ENCODE assay signal across 8 cellular contexts in genomic region chr1:7960867-7961198, GRCh38. TPM values are rescaled to one million over a fixed set of nuclear protein-coding genes. Genes with fewer than 3 reads are reported as not detected.
DNase-seq lines count a peak whose midpoint lies in the region; ATAC-seq and TF ChIP-seq lines count a peak whose summit lies in the region.

No MANE protein-coding gene starts in this region.

- H3K27ac ChIP-seq in KOPT-K1 (ENCODE audit: low read depth, low read length, poor library complexity, severe bottlenecking) (peak overlapping the region; percentile 78), coronary artery (peak overlapping the region; percentile 91 to 98)

- peaks cover 0 to 2% (median 0%) of the 10 kb centered on the region in 5 donors for H3K27me3 Mint-ChIP-seq in naive thymus-derived CD8-positive, alpha-beta T cell

- DNase-seq in AG10803 (ENCODE audit: low read depth) (no peak), coronary artery (ENCODE audit: low spot score) (no peak), NCI-H2107 (lab: John Stamatoyannopoulos, UW) (no peak), iPS-NIHi7 (ENCODE audit: extremely low spot score) (no peak), NCI-H1694 treated with DMSO at 0.1 percent for 48 hours (lab: John Stamatoyannopoulos, UW) (no peak)
- DNase-seq in naive thymus-derived CD8-positive, alpha-beta T cell, result no peak
- DNase-seq in stimulated activated naive CD4-positive, alpha-beta T cell treated with Interleukin-2 at 50 U/mL for 16 hours (lab: John Stamatoyannopoulos, UW), result no peak

- ATAC-seq in naive thymus-derived CD8-positive, alpha-beta T cell, result peak in 1 of 2 donors; percentile 44

- no peaks in the 10 kb centered on the region for H3K9me3 Mint-ChIP-seq in naive thymus-derived CD8-positive, alpha-beta T cell

- H3K9me3 ChIP-seq in KOPT-K1 (ENCODE audit: insufficient read depth, low read length, poor library complexity, severe bottlenecking), result no peaks in the 10 kb centered on the region

- POLR2A ChIA-PET in naive thymus-derived CD8-positive, alpha-beta T cell (lab: Charles Lee), result interaction anchor here (0.6 to 1.5 kb wide), 6 partner anchors 9 to 565 kb away, joined by 3 to 7 read pairs (median 3); no protein-coding TSS in a partner anchor

- peak overlapping the region; percentile 86 to 100 (median 98) for H3K4me3 Mint-ChIP-seq in naive thymus-derived CD8-positive, alpha-beta T cell

- peaks cover 12 to 68% (median 54%) of the 10 kb centered on the region in 4 donors for H3K4me1 Mint-ChIP-seq in naive thymus-derived CD8-positive, alpha-beta T cell

- H3K4me3 ChIP-seq in AG10803 (ENCODE audit: low read length) (peak overlapping the region; percentile 82), coronary artery (peak overlapping the region; percentile 88)

- TF ChIP-seq CTCF in AG10803 (conservative IDR thresholded peaks at IDR 0.05; ENCODE audit: low read length) (no peak), coronary artery (IDR thresholded peaks at IDR 0.05) (no peak)

- peaks cover 0 to 29% (median 6%) of the 10 kb centered on the region in 3 donors for H3K36me3 Mint-ChIP-seq in naive thymus-derived CD8-positive, alpha-beta T cell

- H3K36me3 ChIP-seq in KOPT-K1 (ENCODE audit: insufficient read depth, low read length), result peaks cover 29% of the 10 kb centered on the region

- H3K27ac Mint-ChIP-seq in naive thymus-derived CD8-positive, alpha-beta T cell, result peak overlapping the region; percentile 95 to 100 (median 98)

RNA-seq across cellular contexts. Expression of gene PARK7, which starts 0.7 kb away (rescaled TPM):
- total RNA-seq in naive thymus-derived CD8-positive, alpha-beta T cell, result 100 to 1,000 TPM; 110 to 113 TPM
- 100 to 1,000 TPM; 318 to 348 (median 345) TPM for polyA plus RNA-seq in naive thymus-derived CD8-positive, alpha-beta T cell

RNA-seq across cellular contexts. Expression of gene TNFRSF9, which starts 20.2 kb away (rescaled TPM):
- under 1 TPM; 0.05 to 0.25 TPM for total RNA-seq in naive thymus-derived CD8-positive, alpha-beta T cell
- 1 to 10 TPM in 1 of 3 donors, under 1 TPM in 2; 0.15 to 5.1 (median 0.24) TPM for polyA plus RNA-seq in naive thymus-derived CD8-positive, alpha-beta T cell
